In genomic region chr1:47298025-47298699, GRCh38 we compare ENCODE assay signal across 1 cellular context.
TF ChIP-seq lines count a peak whose summit lies in the region.

No MANE protein-coding gene starts in this region.

TF ChIP-seq in HCT116, 20 proteins besides CTCF, POLR2A, EP300 and RAD21 (continued from another document):
- TF ChIP-seq ZBTB33 (IDR thresholded peaks at IDR 0.05; ENCODE audit: extremely low read depth, insufficient replicate concordance, low read length) (no peak), FOSL1 (IDR thresholded peaks at IDR 0.05; ENCODE audit: low read depth) (no peak), EZH2 (IDR thresholded peaks at IDR 0.05) (no peak)
- TF ChIP-seq, protein P1, sequence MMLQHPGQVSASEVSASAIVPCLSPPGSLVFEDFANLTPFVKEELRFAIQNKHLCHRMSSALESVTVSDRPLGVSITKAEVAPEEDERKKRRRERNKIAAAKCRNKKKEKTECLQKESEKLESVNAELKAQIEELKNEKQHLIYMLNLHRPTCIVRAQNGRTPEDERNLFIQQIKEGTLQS (IDR thresholded peaks at IDR 0.05) = no peak
